In genomic region chr7:106070567-106071254, GRCh38 we compare ENCODE assay signal across 8 cellular contexts. TPM values are rescaled to one million over a fixed set of nuclear protein-coding genes. Genes with fewer than 3 reads are reported as not detected.
DNase-seq lines count a peak whose midpoint lies in the region; ATAC-seq lines count a peak whose summit lies in the region.

No MANE protein-coding gene starts in this region.

- H3K27me3 ChIP-seq in duodenal mucosa (ENCODE audit: control insufficient read depth in 1 of 2, insufficient read depth in 2 of 2, low read length in 2 of 2) (no peaks in the 10 kb centered on the region), SJCRH30 (no peaks in the 10 kb centered on the region)

- no peak for DNase-seq in activated CD4-positive, alpha-beta T cell treated with anti-CD3 and anti-CD28 coated beads, Interleukin-2, amount 10 ng/mL, durations not matched to agents 24 days and 14 days
- no peak for DNase-seq in activated CD4-positive, alpha-beta T cell treated with anti-CD3 and anti-CD28 coated beads, Interleukin-2, amount 50 U/mL, for 48 hours
- peak; percentile 88 to 94 for DNase-seq in NCI-H524 (lab: John Stamatoyannopoulos, UW)
- DNase-seq in SJCRH30 = no peak
- DNase-seq in SHP77 treated with DMSO at 0.1 percent for 48 hours (lab: John Stamatoyannopoulos, UW) = no peak

- peak overlapping the region; percentile 79 for H3K4me3 Mint-ChIP-seq in activated CD4-positive, alpha-beta T cell treated with anti-CD3 and anti-CD28 coated beads, Interleukin-2, amount 10 ng/mL, durations not matched to agents 24 days and 14 days
- H3K4me3 Mint-ChIP-seq in stimulated activated memory B cell treated with anti-CD40 and anti-IgM and Interleukin-4, amounts not matched to agents 10 μg/mL and 1 μg/mL and 100 μg/mL, for 72 hours = peak overlapping the region; percentile 74

- H3K9me3 ChIP-seq in duodenal mucosa (ENCODE audit: control insufficient read depth in 1 of 2, low read length in 2 of 2) = no peaks in the 10 kb centered on the region
- no peaks in the 10 kb centered on the region for H3K9me3 ChIP-seq in SJCRH30 (replicated peaks)

- H3K27ac ChIP-seq in duodenal mucosa (ENCODE audit: low read depth, low read length) = peak overlapping the region; percentile 59
- H3K27ac ChIP-seq in SJCRH30 = no peak overlapping the region

- no peak for ATAC-seq in stimulated activated memory B cell treated with anti-CD40 and anti-IgM and Interleukin-4, amounts not matched to agents 10 μg/mL and 1 μg/mL and 100 μg/mL, for 72 hours
- no peak for ATAC-seq in GM21360 (IDR thresholded peaks at IDR 0.05; ENCODE audit: unreplicated experiment)

- no peaks in the 10 kb centered on the region for H3K27me3 Mint-ChIP-seq in activated CD4-positive, alpha-beta T cell treated with anti-CD3 and anti-CD28 coated beads, Interleukin-2, amount 10 ng/mL, durations not matched to agents 24 days and 14 days
- no peaks in the 10 kb centered on the region for H3K27me3 Mint-ChIP-seq in stimulated activated memory B cell treated with anti-CD40 and anti-IgM and Interleukin-4, amounts not matched to agents 10 μg/mL and 1 μg/mL and 100 μg/mL, for 72 hours

- peaks cover 36% of the 10 kb centered on the region for H3K4me1 Mint-ChIP-seq in activated CD4-positive, alpha-beta T cell treated with anti-CD3 and anti-CD28 coated beads, Interleukin-2, amount 10 ng/mL, durations not matched to agents 24 days and 14 days
- H3K4me1 Mint-ChIP-seq in stimulated activated memory B cell treated with anti-CD40 and anti-IgM and Interleukin-4, amounts not matched to agents 10 μg/mL and 1 μg/mL and 100 μg/mL, for 72 hours = peaks cover 88% of the 10 kb centered on the region

- no peak overlapping the region for H3K4me3 ChIP-seq in duodenal mucosa (ENCODE audit: low read depth in 1 of 2, low read length in 2 of 2)
- H3K4me3 ChIP-seq in SJCRH30 = no peak overlapping the region

- intact Hi-C loops in activated CD4-positive, alpha-beta T cell treated with anti-CD3 and anti-CD28 coated beads, Interleukin-2, amount 10 ng/mL, durations not matched to agents 24 days and 14 days (cut with micrococcal nuclease) = loop anchor here (1.0 to 5.0 kb wide), 3 partner anchors 42 to 263 kb away; partner anchors contain the start of gene SYPL1

- no peaks in the 10 kb centered on the region for H3K36me3 ChIP-seq in duodenal mucosa (ENCODE audit: control insufficient read depth in 1 of 2, insufficient read depth in 2 of 2, low read length in 2 of 2)
- no peaks in the 10 kb centered on the region for H3K36me3 ChIP-seq in SJCRH30

- H3K4me1 ChIP-seq in duodenal mucosa (ENCODE audit: control insufficient read depth in 1 of 2, insufficient read depth in 2 of 2, low read length in 2 of 2) = peaks cover 32 to 34% of the 10 kb centered on the region in 2 donors
- H3K4me1 ChIP-seq in SJCRH30 = peaks cover 16% of the 10 kb centered on the region

- H3K27ac Mint-ChIP-seq in activated CD4-positive, alpha-beta T cell treated with anti-CD3 and anti-CD28 coated beads, Interleukin-2, amount 10 ng/mL, durations not matched to agents 24 days and 14 days = peak overlapping the region; percentile 97
- peak overlapping the region; percentile 97 for H3K27ac Mint-ChIP-seq in stimulated activated memory B cell treated with anti-CD40 and anti-IgM and Interleukin-4, amounts not matched to agents 10 μg/mL and 1 μg/mL and 100 μg/mL, for 72 hours

- no peaks in the 10 kb centered on the region for H3K36me3 Mint-ChIP-seq in activated CD4-positive, alpha-beta T cell treated with anti-CD3 and anti-CD28 coated beads, Interleukin-2, amount 10 ng/mL, durations not matched to agents 24 days and 14 days (ENCODE audit: low read depth)
- no peaks in the 10 kb centered on the region for H3K36me3 Mint-ChIP-seq in stimulated activated memory B cell treated with anti-CD40 and anti-IgM and Interleukin-4, amounts not matched to agents 10 μg/mL and 1 μg/mL and 100 μg/mL, for 72 hours

- H3K9ac ChIP-seq in duodenal mucosa (ENCODE audit: low read depth in 1 of 2, low read length in 2 of 2) = no peak overlapping the region

- no peaks in the 10 kb centered on the region for H3K9me3 Mint-ChIP-seq in activated CD4-positive, alpha-beta T cell treated with anti-CD3 and anti-CD28 coated beads, Interleukin-2, amount 10 ng/mL, durations not matched to agents 24 days and 14 days
- H3K9me3 Mint-ChIP-seq in stimulated activated memory B cell treated with anti-CD40 and anti-IgM and Interleukin-4, amounts not matched to agents 10 μg/mL and 1 μg/mL and 100 μg/mL, for 72 hours = no peaks in the 10 kb centered on the region

RNA-seq across cellular contexts. Expression of gene SYPL1, which starts 41.4 kb away (rescaled TPM):
- total RNA-seq in activated CD4-positive, alpha-beta T cell treated with anti-CD3 and anti-CD28 coated beads, Interleukin-2, amount 10 ng/mL, durations not matched to agents 24 days and 14 days = 26.6 and 27.2 TPM in 2 replicates
- total RNA-seq in SJCRH30 (2014; rRNA removed; shearing (Covaris generic)) = 42.8 and 47.5 TPM in 2 replicates

Comparison
In these comparisons a context has a peak if more than half of its experiments do, and no peak if none do; other contexts are left out.
1. DNase-seq: peak in NCI-H524 (2 of 2); none in activated CD4-positive, alpha-beta T cell treated with anti-CD3 and anti-CD28 coated beads, Interleukin-2, amount 10 ng/mL, durations not matched to agents 24 days and 14 days (single experiment), activated CD4-positive, alpha-beta T cell treated with anti-CD3 and anti-CD28 coated beads, Interleukin-2, amount 50 U/mL, for 48 hours (0 of 2), SJCRH30 (0 of 2) and SHP77 treated with DMSO at 0.1 percent for 48 hours (single experiment).